In genomic region chr1:13394761-13395160, GRCh38 we compare ENCODE assay signal across 10 cellular contexts. TPM values are rescaled to one million over a fixed set of nuclear protein-coding genes. Genes with fewer than 3 reads are reported as not detected.
"Had no signal": no experiment of that assay in that cellular context is flagged by ENCODE, and none has a peak within 500 bp of the region (broad histone marks: within the 10 kb centered on the region; RNA-seq: fewer than 3 reads in every experiment).

No MANE protein-coding gene starts in this region.

RNA-seq across cellular contexts. Expression of gene PRAMEF17, which starts 5.3 kb away (rescaled TPM):
- total RNA-seq: OCI-LY7, PC-3, PC-9, Peyer's patch, Right ventricle myocardium inferior, Right ventricle myocardium superior, RPMI7951, SJCRH30, SJSA1, SK-MEL-5 had no signal

RNA-seq across cellular contexts. Expression of gene PRAMEF20, which starts 15.5 kb away (rescaled TPM):
- total RNA-seq: OCI-LY7, PC-3, PC-9, Peyer's patch, Right ventricle myocardium inferior, Right ventricle myocardium superior, RPMI7951, SJCRH30, SK-MEL-5 had no signal

RNA-seq across cellular contexts. Expression of gene PRAMEF19, which starts 23.0 kb away (rescaled TPM):
- total RNA-seq: OCI-LY7, PC-3, PC-9, Peyer's patch, Right ventricle myocardium inferior, Right ventricle myocardium superior, RPMI7951, SJCRH30, SJSA1, SK-MEL-5 had no signal

RNA-seq across cellular contexts. Expression of gene PRAMEF14, which starts 47.8 kb away (rescaled TPM):
- total RNA-seq: OCI-LY7, PC-3, PC-9, Peyer's patch, Right ventricle myocardium inferior, Right ventricle myocardium superior, RPMI7951, SJCRH30, SJSA1, SK-MEL-5 had no signal
